In the genomic region with DNA sequence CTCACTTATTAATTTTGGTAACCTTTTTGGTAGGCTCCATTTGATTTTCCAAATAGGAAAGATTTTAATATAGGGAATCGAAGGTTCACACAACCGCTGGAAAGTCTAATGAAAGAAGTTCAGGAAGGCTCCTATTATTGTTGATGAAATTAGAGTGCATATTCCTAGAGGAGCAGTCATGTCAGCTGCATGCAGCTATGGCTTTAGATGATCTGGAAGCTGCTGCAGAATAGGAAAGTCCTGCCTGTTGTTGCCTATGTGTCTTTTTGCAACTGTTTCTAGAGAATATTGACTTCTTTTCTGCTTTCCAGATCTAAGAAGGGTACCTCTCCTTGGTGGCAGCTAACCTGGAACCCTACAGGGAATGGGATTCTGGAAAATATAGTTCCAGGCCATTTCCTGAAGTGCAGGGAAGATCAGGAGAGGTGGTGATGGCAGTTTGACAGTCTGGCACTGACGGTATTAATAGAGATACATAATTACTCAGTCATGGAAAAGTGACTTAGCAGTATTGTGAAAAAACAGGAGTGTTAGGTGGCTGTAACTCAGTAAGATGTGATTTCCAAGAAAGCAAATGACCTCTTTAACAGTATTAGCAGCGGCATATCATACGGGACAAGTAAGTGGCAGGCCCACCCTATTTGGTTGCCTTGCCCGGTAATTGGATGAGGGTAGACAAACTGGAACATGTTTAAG, we compare ENCODE assay signal across 17 cellular contexts.
"Had no signal": no experiment of that assay in that cellular context is flagged by ENCODE, and none has a peak within 500 bp of the region (broad histone marks: within the 10 kb centered on the region; RNA-seq: fewer than 3 reads in every experiment).

No MANE protein-coding gene starts in this region.

- H3K9me3 Mint-ChIP-seq: activated CD4-positive, alpha-beta memory T cell treated with anti-CD3 and anti-CD28 coated beads for 36 hours; activated T-cell treated with anti-CD3 and anti-CD28 coated beads, Interleukin-2, amount 50 U/mL, for 72 hours; naive thymus-derived CD4-positive, alpha-beta T cell had no signal

- H3K36me3 ChIP-seq: thoracic aorta, vagina had no signal

- H3K27me3 ChIP-seq: hepatocyte, stomach, vagina had no signal

- H3K27ac Mint-ChIP-seq: activated CD4-positive, alpha-beta memory T cell treated with anti-CD3 and anti-CD28 coated beads for 36 hours; activated T-cell treated with anti-CD3 and anti-CD28 coated beads, Interleukin-2, amount 50 U/mL, for 72 hours had no signal

- DNase-seq: activated CD4-positive, alpha-beta memory T cell treated with anti-CD3 and anti-CD28 coated beads for 36 hours; activated naive CD4-positive, alpha-beta T cell; activated T-cell treated with anti-CD3 and anti-CD28 coated beads, Interleukin-2, amount 50 U/mL, for 72 hours; central memory CD4-positive, alpha-beta T cell; effector CD8-positive, alpha-beta T cell; kidney glomerular epithelial cell; naive thymus-derived CD4-positive, alpha-beta T cell; occipital lobe; stimulated activated CD4-positive, alpha-beta T cell treated with anti-CD3 and anti-CD28 coated beads, Interleukin-4, amount 100 ng/mL, for 1 hour; stimulated activated CD8-positive, alpha-beta memory T cell treated with anti-CD3 and anti-CD28 coated beads, Interleukin-4, amount 100 ng/mL, for 48 hours; stomach had no signal

- ATAC-seq: activated T-cell treated with anti-CD3 and anti-CD28 coated beads, Interleukin-2, amount 50 U/mL, for 72 hours; naive thymus-derived CD4-positive, alpha-beta T cell had no signal

- H3K9me3 ChIP-seq: stomach, thoracic aorta, vagina had no signal

- H3K4me2 ChIP-seq: hepatocyte had no signal

- H2AFZ ChIP-seq: hepatocyte had no signal

- H3K4me3 Mint-ChIP-seq: activated CD4-positive, alpha-beta memory T cell treated with anti-CD3 and anti-CD28 coated beads for 36 hours; activated T-cell treated with anti-CD3 and anti-CD28 coated beads, Interleukin-2, amount 50 U/mL, for 72 hours; naive thymus-derived CD4-positive, alpha-beta T cell had no signal

- H3K4me3 ChIP-seq: coronary artery, hepatocyte, lung, stomach, thoracic aorta, vagina had no signal

- H3K27ac ChIP-seq: coronary artery, epithelial cell of prostate, hepatocyte, stomach, thoracic aorta, vagina had no signal

- H3K27me3 Mint-ChIP-seq: activated CD4-positive, alpha-beta memory T cell treated with anti-CD3 and anti-CD28 coated beads for 36 hours; naive thymus-derived CD4-positive, alpha-beta T cell had no signal
